In genomic region chr11:6583584-6583983, GRCh38 we compare ENCODE assay signal across 2 cellular contexts.
TF ChIP-seq lines count a peak whose summit lies in the region.

No MANE protein-coding gene starts in this region.

TF ChIP-seq in HEK293, 187 proteins besides CTCF, POLR2A, EP300 and RAD21:
- TF ChIP-seq OSR2 (tag by site-specific recombination; IDR thresholded peaks at IDR 0.05) (no peak), PRDM10 (tag by site-specific recombination; IDR thresholded peaks at IDR 0.05) (no peak), SETDB1 (IDR thresholded peaks at IDR 0.05; ENCODE audit: insufficient read length, low read length) (peak; percentile 44), BCL11B (tag by site-specific recombination; IDR thresholded peaks at IDR 0.05; ENCODE audit: low read depth) (no peak), ZNF184 (tag by site-specific recombination; IDR thresholded peaks at IDR 0.05) (no peak), ZNF266 (tag by site-specific recombination; IDR thresholded peaks at IDR 0.05; ENCODE audit: low read depth) (no peak)

TF ChIP-seq in K562, 482 proteins besides CTCF, POLR2A, EP300 and RAD21 (continues in another document):
- TF ChIP-seq SMARCE1 (IDR thresholded peaks at IDR 0.05), result no peak
- no peak for TF ChIP-seq HMG20A (CRISPR knock-in tag; conservative IDR thresholded peaks at IDR 0.05)
- TF ChIP-seq, protein P1, sequence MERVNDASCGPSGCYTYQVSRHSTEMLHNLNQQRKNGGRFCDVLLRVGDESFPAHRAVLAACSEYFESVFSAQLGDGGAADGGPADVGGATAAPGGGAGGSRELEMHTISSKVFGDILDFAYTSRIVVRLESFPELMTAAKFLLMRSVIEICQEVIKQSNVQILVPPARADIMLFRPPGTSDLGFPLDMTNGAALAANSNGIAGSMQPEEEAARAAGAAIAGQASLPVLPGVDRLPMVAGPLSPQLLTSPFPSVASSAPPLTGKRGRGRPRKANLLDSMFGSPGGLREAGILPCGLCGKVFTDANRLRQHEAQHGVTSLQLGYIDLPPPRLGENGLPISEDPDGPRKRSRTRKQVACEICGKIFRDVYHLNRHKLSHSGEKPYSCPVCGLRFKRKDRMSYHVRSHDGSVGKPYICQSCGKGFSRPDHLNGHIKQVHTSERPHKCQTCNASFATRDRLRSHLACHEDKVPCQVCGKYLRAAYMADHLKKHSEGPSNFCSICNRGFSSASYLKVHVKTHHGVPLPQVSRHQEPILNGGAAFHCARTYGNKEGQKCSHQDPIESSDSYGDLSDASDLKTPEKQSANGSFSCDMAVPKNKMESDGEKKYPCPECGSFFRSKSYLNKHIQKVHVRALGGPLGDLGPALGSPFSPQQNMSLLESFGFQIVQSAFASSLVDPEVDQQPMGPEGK (CRISPR knock-in tag; IDR thresholded peaks at IDR 0.05; ENCODE audit: borderline replicate concordance), result no peak
- peak in 1 of 2 experiments; percentile 66; a peak in 2 of 4 replicates for TF ChIP-seq TRIM24 (IDR thresholded peaks at IDR 0.05)
- peak in 1 of 2 experiments; percentile 89; a peak in 2 of 3 replicates for TF ChIP-seq CBX3 (IDR thresholded peaks at IDR 0.05; ENCODE audit: borderline replicate concordance in 1 of 2, low read length in 2 of 2)
- no peak for TF ChIP-seq ZFP1 (CRISPR knock-in tag; IDR thresholded peaks at IDR 0.05)
- TF ChIP-seq, protein P2, sequence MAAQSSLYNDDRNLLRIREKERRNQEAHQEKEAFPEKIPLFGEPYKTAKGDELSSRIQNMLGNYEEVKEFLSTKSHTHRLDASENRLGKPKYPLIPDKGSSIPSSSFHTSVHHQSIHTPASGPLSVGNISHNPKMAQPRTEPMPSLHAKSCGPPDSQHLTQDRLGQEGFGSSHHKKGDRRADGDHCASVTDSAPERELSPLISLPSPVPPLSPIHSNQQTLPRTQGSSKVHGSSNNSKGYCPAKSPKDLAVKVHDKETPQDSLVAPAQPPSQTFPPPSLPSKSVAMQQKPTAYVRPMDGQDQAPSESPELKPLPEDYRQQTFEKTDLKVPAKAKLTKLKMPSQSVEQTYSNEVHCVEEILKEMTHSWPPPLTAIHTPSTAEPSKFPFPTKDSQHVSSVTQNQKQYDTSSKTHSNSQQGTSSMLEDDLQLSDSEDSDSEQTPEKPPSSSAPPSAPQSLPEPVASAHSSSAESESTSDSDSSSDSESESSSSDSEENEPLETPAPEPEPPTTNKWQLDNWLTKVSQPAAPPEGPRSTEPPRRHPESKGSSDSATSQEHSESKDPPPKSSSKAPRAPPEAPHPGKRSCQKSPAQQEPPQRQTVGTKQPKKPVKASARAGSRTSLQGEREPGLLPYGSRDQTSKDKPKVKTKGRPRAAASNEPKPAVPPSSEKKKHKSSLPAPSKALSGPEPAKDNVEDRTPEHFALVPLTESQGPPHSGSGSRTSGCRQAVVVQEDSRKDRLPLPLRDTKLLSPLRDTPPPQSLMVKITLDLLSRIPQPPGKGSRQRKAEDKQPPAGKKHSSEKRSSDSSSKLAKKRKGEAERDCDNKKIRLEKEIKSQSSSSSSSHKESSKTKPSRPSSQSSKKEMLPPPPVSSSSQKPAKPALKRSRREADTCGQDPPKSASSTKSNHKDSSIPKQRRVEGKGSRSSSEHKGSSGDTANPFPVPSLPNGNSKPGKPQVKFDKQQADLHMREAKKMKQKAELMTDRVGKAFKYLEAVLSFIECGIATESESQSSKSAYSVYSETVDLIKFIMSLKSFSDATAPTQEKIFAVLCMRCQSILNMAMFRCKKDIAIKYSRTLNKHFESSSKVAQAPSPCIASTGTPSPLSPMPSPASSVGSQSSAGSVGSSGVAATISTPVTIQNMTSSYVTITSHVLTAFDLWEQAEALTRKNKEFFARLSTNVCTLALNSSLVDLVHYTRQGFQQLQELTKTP (IDR thresholded peaks at IDR 0.05; ENCODE audit: low read depth in 1 of 2, partially characterized antibody in 2 of 2), result no peak
- TF ChIP-seq ZNF324 (CRISPR knock-in tag; IDR thresholded peaks at IDR 0.05), result peak; percentile 99
- TF ChIP-seq ZNF140 (CRISPR knock-in tag; IDR thresholded peaks at IDR 0.05), result no peak
- TF ChIP-seq ZNF445 (CRISPR knock-in tag; IDR thresholded peaks at IDR 0.05; ENCODE audit: low read depth), result peak; percentile 90
- no peak for TF ChIP-seq OTX1 (CRISPR knock-in tag; IDR thresholded peaks at IDR 0.05)
- no peak for TF ChIP-seq RHOXF2B (CRISPR knock-in tag; conservative IDR thresholded peaks at IDR 0.05)
- peak; percentile 83 for TF ChIP-seq TRIM28 (IDR thresholded peaks at IDR 0.05)
- TF ChIP-seq, protein P3, sequence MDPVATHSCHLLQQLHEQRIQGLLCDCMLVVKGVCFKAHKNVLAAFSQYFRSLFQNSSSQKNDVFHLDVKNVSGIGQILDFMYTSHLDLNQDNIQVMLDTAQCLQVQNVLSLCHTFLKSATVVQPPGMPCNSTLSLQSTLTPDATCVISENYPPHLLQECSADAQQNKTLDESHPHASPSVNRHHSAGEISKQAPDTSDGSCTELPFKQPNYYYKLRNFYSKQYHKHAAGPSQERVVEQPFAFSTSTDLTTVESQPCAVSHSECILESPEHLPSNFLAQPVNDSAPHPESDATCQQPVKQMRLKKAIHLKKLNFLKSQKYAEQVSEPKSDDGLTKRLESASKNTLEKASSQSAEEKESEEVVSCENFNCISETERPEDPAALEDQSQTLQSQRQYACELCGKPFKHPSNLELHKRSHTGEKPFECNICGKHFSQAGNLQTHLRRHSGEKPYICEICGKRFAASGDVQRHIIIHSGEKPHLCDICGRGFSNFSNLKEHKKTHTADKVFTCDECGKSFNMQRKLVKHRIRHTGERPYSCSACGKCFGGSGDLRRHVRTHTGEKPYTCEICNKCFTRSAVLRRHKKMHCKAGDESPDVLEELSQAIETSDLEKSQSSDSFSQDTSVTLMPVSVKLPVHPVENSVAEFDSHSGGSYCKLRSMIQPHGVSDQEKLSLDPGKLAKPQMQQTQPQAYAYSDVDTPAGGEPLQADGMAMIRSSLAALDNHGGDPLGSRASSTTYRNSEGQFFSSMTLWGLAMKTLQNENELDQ (CRISPR knock-in tag; IDR thresholded peaks at IDR 0.05; ENCODE audit: borderline replicate concordance), result no peak
- TF ChIP-seq SREBF2 (CRISPR knock-in tag; IDR thresholded peaks at IDR 0.05), result no peak
- TF ChIP-seq KLF1 (tag; IDR thresholded peaks at IDR 0.05), result no peak
- TF ChIP-seq ARID3A (IDR thresholded peaks at IDR 0.05; ENCODE audit: borderline replicate concordance, low read depth, low read length), result peak; percentile 73; the same call in 1 of the 2 replicates
- TF ChIP-seq, protein P4, sequence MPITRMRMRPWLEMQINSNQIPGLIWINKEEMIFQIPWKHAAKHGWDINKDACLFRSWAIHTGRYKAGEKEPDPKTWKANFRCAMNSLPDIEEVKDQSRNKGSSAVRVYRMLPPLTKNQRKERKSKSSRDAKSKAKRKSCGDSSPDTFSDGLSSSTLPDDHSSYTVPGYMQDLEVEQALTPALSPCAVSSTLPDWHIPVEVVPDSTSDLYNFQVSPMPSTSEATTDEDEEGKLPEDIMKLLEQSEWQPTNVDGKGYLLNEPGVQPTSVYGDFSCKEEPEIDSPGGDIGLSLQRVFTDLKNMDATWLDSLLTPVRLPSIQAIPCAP (CRISPR knock-in tag; IDR thresholded peaks at IDR 0.05; ENCODE audit: borderline replicate concordance), result no peak
- TF ChIP-seq SRSF7 (optimal IDR thresholded peaks at IDR 0.05; ENCODE audit: low read depth, low read length), result no peak
- no peak for TF ChIP-seq KAT8 (IDR thresholded peaks at IDR 0.05; ENCODE audit: low read depth)
- no peak for TF ChIP-seq POU5F1 (IDR thresholded peaks at IDR 0.05; ENCODE audit: borderline replicate concordance, low read depth, low read length, partially characterized antibody)
- no peak for TF ChIP-seq MCM5 (IDR thresholded peaks at IDR 0.05; ENCODE audit: low read depth)
- TF ChIP-seq CBX5 (IDR thresholded peaks at IDR 0.05; ENCODE audit: borderline replicate concordance, low read depth), result peak; percentile 75; the same call in 1 of the 2 replicates
- peak; percentile 86 for TF ChIP-seq ZNF280A (IDR thresholded peaks at IDR 0.05; ENCODE audit: low read depth, partially characterized antibody)
- no peak for TF ChIP-seq PURB (CRISPR knock-in tag; IDR thresholded peaks at IDR 0.05; ENCODE audit: low read depth)
- no peak for TF ChIP-seq ZNF274 (IDR thresholded peaks at IDR 0.05; ENCODE audit: borderline replicate concordance, low read depth, low read length)
- no peak for TF ChIP-seq ESRRA (IDR thresholded peaks at IDR 0.05; ENCODE audit: borderline replicate concordance, low read depth)
- no peak for TF ChIP-seq ZNF780A (CRISPR knock-in tag; IDR thresholded peaks at IDR 0.05)
- TF ChIP-seq HCFC1 (IDR thresholded peaks at IDR 0.05; ENCODE audit: low read depth, low read length), result no peak
- peak; percentile 52 for TF ChIP-seq MEIS2 (IDR thresholded peaks at IDR 0.05; ENCODE audit: partially characterized antibody)
- TF ChIP-seq, protein P5, sequence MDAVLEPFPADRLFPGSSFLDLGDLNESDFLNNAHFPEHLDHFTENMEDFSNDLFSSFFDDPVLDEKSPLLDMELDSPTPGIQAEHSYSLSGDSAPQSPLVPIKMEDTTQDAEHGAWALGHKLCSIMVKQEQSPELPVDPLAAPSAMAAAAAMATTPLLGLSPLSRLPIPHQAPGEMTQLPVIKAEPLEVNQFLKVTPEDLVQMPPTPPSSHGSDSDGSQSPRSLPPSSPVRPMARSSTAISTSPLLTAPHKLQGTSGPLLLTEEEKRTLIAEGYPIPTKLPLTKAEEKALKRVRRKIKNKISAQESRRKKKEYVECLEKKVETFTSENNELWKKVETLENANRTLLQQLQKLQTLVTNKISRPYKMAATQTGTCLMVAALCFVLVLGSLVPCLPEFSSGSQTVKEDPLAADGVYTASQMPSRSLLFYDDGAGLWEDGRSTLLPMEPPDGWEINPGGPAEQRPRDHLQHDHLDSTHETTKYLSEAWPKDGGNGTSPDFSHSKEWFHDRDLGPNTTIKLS (IDR thresholded peaks at IDR 0.05; ENCODE audit: borderline replicate concordance, low read depth), result no peak
- no peak for TF ChIP-seq ZNF41 (CRISPR knock-in tag; conservative IDR thresholded peaks at IDR 0.05)
- no peak for TF ChIP-seq NELFE (IDR thresholded peaks at IDR 0.05; ENCODE audit: insufficient read depth, insufficient read length)
- TF ChIP-seq PKNOX1 (IDR thresholded peaks at IDR 0.05), result peak; percentile 31; the same call in 1 of the 2 replicates
- TF ChIP-seq ZNF436 (CRISPR knock-in tag; IDR thresholded peaks at IDR 0.05), result no peak
- TF ChIP-seq TCFL5 (CRISPR knock-in tag; conservative IDR thresholded peaks at IDR 0.05), result no peak
- TF ChIP-seq EHMT2 (IDR thresholded peaks at IDR 0.05), result no peak
- TF ChIP-seq, protein P6, sequence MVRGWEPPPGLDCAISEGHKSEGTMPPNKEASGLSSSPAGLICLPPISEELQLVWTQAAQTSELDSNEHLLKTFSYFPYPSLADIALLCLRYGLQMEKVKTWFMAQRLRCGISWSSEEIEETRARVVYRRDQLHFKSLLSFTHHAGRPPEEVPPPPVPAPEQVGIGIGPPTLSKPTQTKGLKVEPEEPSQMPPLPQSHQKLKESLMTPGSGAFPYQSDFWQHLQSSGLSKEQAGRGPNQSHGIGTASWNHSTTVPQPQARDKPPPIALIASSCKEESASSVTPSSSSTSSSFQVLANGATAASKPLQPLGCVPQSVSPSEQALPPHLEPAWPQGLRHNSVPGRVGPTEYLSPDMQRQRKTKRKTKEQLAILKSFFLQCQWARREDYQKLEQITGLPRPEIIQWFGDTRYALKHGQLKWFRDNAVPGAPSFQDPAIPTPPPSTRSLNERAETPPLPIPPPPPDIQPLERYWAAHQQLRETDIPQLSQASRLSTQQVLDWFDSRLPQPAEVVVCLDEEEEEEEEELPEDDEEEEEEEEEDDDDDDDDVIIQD (CRISPR knock-in tag; IDR thresholded peaks at IDR 0.05), result no peak
- no peak for TF ChIP-seq HOXB6 (CRISPR knock-in tag; IDR thresholded peaks at IDR 0.05; ENCODE audit: borderline replicate concordance)
